ENCODE assay signal across 1 cellular context in genomic region chr19:18109363-18109730, GRCh38.
TF ChIP-seq lines count a peak whose summit lies in the region.

No MANE protein-coding gene starts in this region.

TF ChIP-seq in HepG2, 621 proteins besides CTCF, POLR2A, EP300 and RAD21 (continued from another document and continues in another):
- TF ChIP-seq ZBTB44 (CRISPR knock-in tag; IDR thresholded peaks at IDR 0.05) (no peak), NR2F1 (CRISPR knock-in tag; IDR thresholded peaks at IDR 0.05) (peak in 1 of 2 experiments; percentile 62), ZNF468 (CRISPR knock-in tag; IDR thresholded peaks at IDR 0.05) (no peak), GZF1 (CRISPR knock-in tag; IDR thresholded peaks at IDR 0.05) (no peak), STAT5B (CRISPR knock-in tag; IDR thresholded peaks at IDR 0.05) (no peak), MLLT10 (CRISPR knock-in tag; IDR thresholded peaks at IDR 0.05) (no peak), ZBTB1 (CRISPR knock-in tag; IDR thresholded peaks at IDR 0.05; ENCODE audit: borderline replicate concordance) (no peak), ZNF12 (CRISPR knock-in tag; IDR thresholded peaks at IDR 0.05) (no peak), ZFP37 (CRISPR knock-in tag; IDR thresholded peaks at IDR 0.05; ENCODE audit: borderline replicate concordance) (no peak), ZNF136 (CRISPR knock-in tag; IDR thresholded peaks at IDR 0.05; ENCODE audit: low read depth) (no peak), JDP2 (CRISPR knock-in tag; IDR thresholded peaks at IDR 0.05; ENCODE audit: borderline replicate concordance) (no peak; the same call in 1 of the 2 replicates), MAZ (IDR thresholded peaks at IDR 0.05; ENCODE audit: borderline replicate concordance, low read depth, low read length) (no peak), MAZ (CRISPR knock-in tag; IDR thresholded peaks at IDR 0.05; ENCODE audit: low read depth) (no peak; the same call in 1 of the 2 replicates), ZNF331 (CRISPR knock-in tag; IDR thresholded peaks at IDR 0.05) (no peak), TBX3 (IDR thresholded peaks at IDR 0.05; ENCODE audit: borderline replicate concordance) (0 out of 2 replicates have a peak, but pooled peaks have one; percentile 53), ETV6 (CRISPR knock-in tag; conservative IDR thresholded peaks at IDR 0.05) (no peak), FOXM1 (CRISPR knock-in tag; IDR thresholded peaks at IDR 0.05) (no peak), ZNF235 (CRISPR knock-in tag; IDR thresholded peaks at IDR 0.05; ENCODE audit: borderline replicate concordance) (no peak), ZNF354B (CRISPR knock-in tag; IDR thresholded peaks at IDR 0.05) (no peak), MIER3 (CRISPR knock-in tag; IDR thresholded peaks at IDR 0.05; ENCODE audit: borderline replicate concordance) (peak; percentile 16; the same call in 1 of the 2 replicates), ZSCAN31 (CRISPR knock-in tag; IDR thresholded peaks at IDR 0.05; ENCODE audit: low read depth) (no peak), HNF4G (IDR thresholded peaks at IDR 0.05; ENCODE audit: borderline replicate concordance, low read depth, low read length) (peak; percentile 83; the same call in 1 of the 2 replicates), HNF4G (CRISPR knock-in tag; IDR thresholded peaks at IDR 0.05; ENCODE audit: borderline replicate concordance, low read depth) (peak; percentile 78), NFYB (CRISPR knock-in tag; IDR thresholded peaks at IDR 0.05) (no peak), KDM1A (CRISPR knock-in tag; IDR thresholded peaks at IDR 0.05) (no peak; the same call in 1 of the 2 replicates), ZNF773 (CRISPR knock-in tag; IDR thresholded peaks at IDR 0.05; ENCODE audit: borderline replicate concordance) (no peak), ZNF878 (CRISPR knock-in tag; IDR thresholded peaks at IDR 0.05) (no peak), ZNF766 (CRISPR knock-in tag; IDR thresholded peaks at IDR 0.05; ENCODE audit: borderline replicate concordance) (no peak), YEATS4 (CRISPR knock-in tag; IDR thresholded peaks at IDR 0.05; ENCODE audit: borderline replicate concordance) (no peak), FOXP1 (IDR thresholded peaks at IDR 0.05) (no peak), FOXP1 (CRISPR knock-in tag; IDR thresholded peaks at IDR 0.05) (0 out of 2 replicates have a peak, but pooled peaks have one; percentile 23), ZNF619 (CRISPR knock-in tag; IDR thresholded peaks at IDR 0.05) (no peak), MBD4 (IDR thresholded peaks at IDR 0.05; ENCODE audit: borderline replicate concordance, low read length) (no peak), ZZZ3 (CRISPR knock-in tag; IDR thresholded peaks at IDR 0.05; ENCODE audit: borderline replicate concordance) (no peak), ZFP90 (CRISPR knock-in tag; IDR thresholded peaks at IDR 0.05; ENCODE audit: borderline replicate concordance) (no peak), HDAC6 (IDR thresholded peaks at IDR 0.05; ENCODE audit: low read depth, low read length) (no peak), ZSCAN5A (CRISPR knock-in tag; IDR thresholded peaks at IDR 0.05; ENCODE audit: borderline replicate concordance) (no peak), SRSF1 (optimal IDR thresholded peaks at IDR 0.05; ENCODE audit: low read depth, low read length) (peak; percentile 77), SRF (IDR thresholded peaks at IDR 0.05; ENCODE audit: low read depth, low read length) (no peak), HOXD1 (CRISPR knock-in tag; IDR thresholded peaks at IDR 0.05) (no peak), KAT7 (CRISPR knock-in tag; IDR thresholded peaks at IDR 0.05; ENCODE audit: borderline replicate concordance) (no peak), SMYD3 (CRISPR knock-in tag; IDR thresholded peaks at IDR 0.05) (no peak), NFIC (IDR thresholded peaks at IDR 0.05; ENCODE audit: low read length) (no peak), ZNF292 (CRISPR knock-in tag; IDR thresholded peaks at IDR 0.05; ENCODE audit: borderline replicate concordance, low read depth) (0 out of 2 replicates have a peak, but pooled peaks have one; percentile 46), ZNF550 (CRISPR knock-in tag; IDR thresholded peaks at IDR 0.05; ENCODE audit: borderline replicate concordance) (no peak), RELA (CRISPR knock-in tag; IDR thresholded peaks at IDR 0.05) (no peak), TCF12 (IDR thresholded peaks at IDR 0.05) (no peak), TCF12 (CRISPR knock-in tag; IDR thresholded peaks at IDR 0.05) (no peak), SNAI1 (CRISPR knock-in tag; IDR thresholded peaks at IDR 0.05; ENCODE audit: borderline replicate concordance) (no peak), ZNF138 (CRISPR knock-in tag; IDR thresholded peaks at IDR 0.05; ENCODE audit: low read depth) (no peak), ZNF713 (CRISPR knock-in tag; IDR thresholded peaks at IDR 0.05) (no peak), MBNL3 (CRISPR knock-in tag; conservative IDR thresholded peaks at IDR 0.05) (no peak), JARID2 (CRISPR knock-in tag; IDR thresholded peaks at IDR 0.05; ENCODE audit: insufficient replicate concordance) (no peak), GPN1 (CRISPR knock-in tag; IDR thresholded peaks at IDR 0.05; ENCODE audit: borderline replicate concordance) (no peak), MTA1 (CRISPR knock-in tag; IDR thresholded peaks at IDR 0.05; ENCODE audit: borderline replicate concordance) (peak; percentile 90), SIN3A (IDR thresholded peaks at IDR 0.05; ENCODE audit: borderline replicate concordance, low read depth, low read length) (no peak)
- TF ChIP-seq, protein P1, sequence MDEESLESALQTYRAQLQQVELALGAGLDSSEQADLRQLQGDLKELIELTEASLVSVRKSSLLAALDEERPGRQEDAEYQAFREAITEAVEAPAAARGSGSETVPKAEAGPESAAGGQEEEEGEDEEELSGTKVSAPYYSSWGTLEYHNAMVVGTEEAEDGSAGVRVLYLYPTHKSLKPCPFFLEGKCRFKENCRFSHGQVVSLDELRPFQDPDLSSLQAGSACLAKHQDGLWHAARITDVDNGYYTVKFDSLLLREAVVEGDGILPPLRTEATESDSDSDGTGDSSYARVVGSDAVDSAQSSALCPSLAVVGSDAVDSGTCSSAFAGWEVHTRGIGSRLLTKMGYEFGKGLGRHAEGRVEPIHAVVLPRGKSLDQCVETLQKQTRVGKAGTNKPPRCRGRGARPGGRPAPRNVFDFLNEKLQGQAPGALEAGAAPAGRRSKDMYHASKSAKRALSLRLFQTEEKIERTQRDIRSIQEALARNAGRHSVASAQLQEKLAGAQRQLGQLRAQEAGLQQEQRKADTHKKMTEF (CRISPR knock-in tag; IDR thresholded peaks at IDR 0.05), result no peak
- TF ChIP-seq, protein P2, sequence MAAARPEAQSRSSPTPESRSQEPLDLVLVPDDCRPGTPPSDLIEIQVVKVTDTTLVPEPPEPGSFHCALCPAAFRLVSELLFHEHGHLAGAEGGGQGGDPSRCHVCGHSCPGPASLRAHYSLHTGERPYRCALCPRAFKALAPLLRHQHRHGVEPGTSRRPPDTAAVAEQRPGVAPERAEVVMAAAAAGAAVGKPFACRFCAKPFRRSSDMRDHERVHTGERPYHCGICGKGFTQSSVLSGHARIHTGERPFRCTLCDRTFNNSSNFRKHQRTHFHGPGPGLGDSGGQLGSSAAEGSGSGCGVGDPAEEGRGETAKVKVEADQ (CRISPR knock-in tag; IDR thresholded peaks at IDR 0.05; ENCODE audit: borderline replicate concordance), result no peak
- TF ChIP-seq, protein P3, sequence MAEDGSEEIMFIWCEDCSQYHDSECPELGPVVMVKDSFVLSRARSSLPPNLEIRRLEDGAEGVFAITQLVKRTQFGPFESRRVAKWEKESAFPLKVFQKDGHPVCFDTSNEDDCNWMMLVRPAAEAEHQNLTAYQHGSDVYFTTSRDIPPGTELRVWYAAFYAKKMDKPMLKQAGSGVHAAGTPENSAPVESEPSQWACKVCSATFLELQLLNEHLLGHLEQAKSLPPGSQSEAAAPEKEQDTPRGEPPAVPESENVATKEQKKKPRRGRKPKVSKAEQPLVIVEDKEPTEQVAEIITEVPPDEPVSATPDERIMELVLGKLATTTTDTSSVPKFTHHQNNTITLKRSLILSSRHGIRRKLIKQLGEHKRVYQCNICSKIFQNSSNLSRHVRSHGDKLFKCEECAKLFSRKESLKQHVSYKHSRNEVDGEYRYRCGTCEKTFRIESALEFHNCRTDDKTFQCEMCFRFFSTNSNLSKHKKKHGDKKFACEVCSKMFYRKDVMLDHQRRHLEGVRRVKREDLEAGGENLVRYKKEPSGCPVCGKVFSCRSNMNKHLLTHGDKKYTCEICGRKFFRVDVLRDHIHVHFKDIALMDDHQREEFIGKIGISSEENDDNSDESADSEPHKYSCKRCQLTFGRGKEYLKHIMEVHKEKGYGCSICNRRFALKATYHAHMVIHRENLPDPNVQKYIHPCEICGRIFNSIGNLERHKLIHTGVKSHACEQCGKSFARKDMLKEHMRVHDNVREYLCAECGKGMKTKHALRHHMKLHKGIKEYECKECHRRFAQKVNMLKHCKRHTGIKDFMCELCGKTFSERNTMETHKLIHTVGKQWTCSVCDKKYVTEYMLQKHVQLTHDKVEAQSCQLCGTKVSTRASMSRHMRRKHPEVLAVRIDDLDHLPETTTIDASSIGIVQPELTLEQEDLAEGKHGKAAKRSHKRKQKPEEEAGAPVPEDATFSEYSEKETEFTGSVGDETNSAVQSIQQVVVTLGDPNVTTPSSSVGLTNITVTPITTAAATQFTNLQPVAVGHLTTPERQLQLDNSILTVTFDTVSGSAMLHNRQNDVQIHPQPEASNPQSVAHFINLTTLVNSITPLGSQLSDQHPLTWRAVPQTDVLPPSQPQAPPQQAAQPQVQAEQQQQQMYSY (CRISPR knock-in tag; IDR thresholded peaks at IDR 0.05), result no peak
- TF ChIP-seq, protein P4, sequence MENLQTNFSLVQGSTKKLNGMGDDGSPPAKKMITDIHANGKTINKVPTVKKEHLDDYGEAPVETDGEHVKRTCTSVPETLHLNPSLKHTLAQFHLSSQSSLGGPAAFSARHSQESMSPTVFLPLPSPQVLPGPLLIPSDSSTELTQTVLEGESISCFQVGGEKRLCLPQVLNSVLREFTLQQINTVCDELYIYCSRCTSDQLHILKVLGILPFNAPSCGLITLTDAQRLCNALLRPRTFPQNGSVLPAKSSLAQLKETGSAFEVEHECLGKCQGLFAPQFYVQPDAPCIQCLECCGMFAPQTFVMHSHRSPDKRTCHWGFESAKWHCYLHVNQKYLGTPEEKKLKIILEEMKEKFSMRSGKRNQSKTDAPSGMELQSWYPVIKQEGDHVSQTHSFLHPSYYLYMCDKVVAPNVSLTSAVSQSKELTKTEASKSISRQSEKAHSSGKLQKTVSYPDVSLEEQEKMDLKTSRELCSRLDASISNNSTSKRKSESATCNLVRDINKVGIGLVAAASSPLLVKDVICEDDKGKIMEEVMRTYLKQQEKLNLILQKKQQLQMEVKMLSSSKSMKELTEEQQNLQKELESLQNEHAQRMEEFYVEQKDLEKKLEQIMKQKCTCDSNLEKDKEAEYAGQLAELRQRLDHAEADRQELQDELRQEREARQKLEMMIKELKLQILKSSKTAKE (CRISPR knock-in tag; IDR thresholded peaks at IDR 0.05; ENCODE audit: borderline replicate concordance), result no peak
- TF ChIP-seq, protein P5, sequence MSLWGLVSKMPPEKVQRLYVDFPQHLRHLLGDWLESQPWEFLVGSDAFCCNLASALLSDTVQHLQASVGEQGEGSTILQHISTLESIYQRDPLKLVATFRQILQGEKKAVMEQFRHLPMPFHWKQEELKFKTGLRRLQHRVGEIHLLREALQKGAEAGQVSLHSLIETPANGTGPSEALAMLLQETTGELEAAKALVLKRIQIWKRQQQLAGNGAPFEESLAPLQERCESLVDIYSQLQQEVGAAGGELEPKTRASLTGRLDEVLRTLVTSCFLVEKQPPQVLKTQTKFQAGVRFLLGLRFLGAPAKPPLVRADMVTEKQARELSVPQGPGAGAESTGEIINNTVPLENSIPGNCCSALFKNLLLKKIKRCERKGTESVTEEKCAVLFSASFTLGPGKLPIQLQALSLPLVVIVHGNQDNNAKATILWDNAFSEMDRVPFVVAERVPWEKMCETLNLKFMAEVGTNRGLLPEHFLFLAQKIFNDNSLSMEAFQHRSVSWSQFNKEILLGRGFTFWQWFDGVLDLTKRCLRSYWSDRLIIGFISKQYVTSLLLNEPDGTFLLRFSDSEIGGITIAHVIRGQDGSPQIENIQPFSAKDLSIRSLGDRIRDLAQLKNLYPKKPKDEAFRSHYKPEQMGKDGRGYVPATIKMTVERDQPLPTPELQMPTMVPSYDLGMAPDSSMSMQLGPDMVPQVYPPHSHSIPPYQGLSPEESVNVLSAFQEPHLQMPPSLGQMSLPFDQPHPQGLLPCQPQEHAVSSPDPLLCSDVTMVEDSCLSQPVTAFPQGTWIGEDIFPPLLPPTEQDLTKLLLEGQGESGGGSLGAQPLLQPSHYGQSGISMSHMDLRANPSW (CRISPR knock-in tag; IDR thresholded peaks at IDR 0.05; ENCODE audit: borderline replicate concordance), result no peak
- TF ChIP-seq, protein P6, sequence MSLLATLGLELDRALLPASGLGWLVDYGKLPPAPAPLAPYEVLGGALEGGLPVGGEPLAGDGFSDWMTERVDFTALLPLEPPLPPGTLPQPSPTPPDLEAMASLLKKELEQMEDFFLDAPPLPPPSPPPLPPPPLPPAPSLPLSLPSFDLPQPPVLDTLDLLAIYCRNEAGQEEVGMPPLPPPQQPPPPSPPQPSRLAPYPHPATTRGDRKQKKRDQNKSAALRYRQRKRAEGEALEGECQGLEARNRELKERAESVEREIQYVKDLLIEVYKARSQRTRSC (CRISPR knock-in tag; IDR thresholded peaks at IDR 0.05; ENCODE audit: low read depth), result no peak
